28 cellular contexts compared by ENCODE assay signal in genomic region chr5:40776658-40776977, GRCh38. TPM values are rescaled to one million over a fixed set of nuclear protein-coding genes. Genes with fewer than 3 reads are reported as not detected.
DNase-seq lines count a peak whose midpoint lies in the region; ATAC-seq and TF ChIP-seq lines count a peak whose summit lies in the region.
"Had no signal": no experiment of that assay in that cellular context is flagged by ENCODE, and none has a peak within 500 bp of the region (broad histone marks: within the 10 kb centered on the region; RNA-seq: fewer than 3 reads in every experiment).

No MANE protein-coding gene starts in this region.

- ATAC-seq in stimulated activated effector memory CD8-positive, alpha-beta T cell treated with anti-CD3 and anti-CD28 coated beads, Interleukin-12 subunit alpha, Interleukin-12 subunit beta, amount 100 ng/mL, for 72 hours = peak; percentile 19
- no peak for ATAC-seq in HG03039 (IDR thresholded peaks at IDR 0.05; ENCODE audit: unreplicated experiment)
- ATAC-seq: activated CD8-positive, alpha-beta memory T cell treated with anti-CD3 and anti-CD28 coated beads, Interleukin-2, amount 10 ng/mL, durations not matched to agents 7 days and 5 days; GM23338 had no signal

- no peaks in the 10 kb centered on the region for H3K9me3 Mint-ChIP-seq in activated T-cell treated with anti-CD3 and anti-CD28 coated beads, Interleukin-2, amount 50 U/mL, for 24 hours
- H3K9me3 Mint-ChIP-seq in stimulated activated effector memory CD8-positive, alpha-beta T cell treated with anti-CD3 and anti-CD28 coated beads, Interleukin-12 subunit alpha, Interleukin-12 subunit beta, amount 100 ng/mL, for 72 hours = no peaks in the 10 kb centered on the region
- H3K9me3 Mint-ChIP-seq in chondrocyte (ENCODE audit: low read depth) = no peaks in the 10 kb centered on the region
- H3K9me3 Mint-ChIP-seq: endodermal cell, GM23338, IgD-negative memory B cell, nephron had no signal

- TF ChIP-seq CTCF in breast epithelium (IDR thresholded peaks at IDR 0.05) = no peak
- no peak for TF ChIP-seq CTCF in chondrocyte (IDR thresholded peaks at IDR 0.05)

- no peaks in the 10 kb centered on the region for H3K27me3 ChIP-seq in breast epithelium
- H3K27me3 ChIP-seq: BLaER1 treated with 17β-estradiol and CSF1 and Interleukin-3, amounts not matched to agents 10 nM and 100 nM; brain microvascular endothelial cell; MG63; sigmoid colon had no signal

- no peaks in the 10 kb centered on the region for H3K27me3 Mint-ChIP-seq in activated T-cell treated with anti-CD3 and anti-CD28 coated beads, Interleukin-2, amount 50 U/mL, for 24 hours
- no peaks in the 10 kb centered on the region for H3K27me3 Mint-ChIP-seq in chondrocyte (ENCODE audit: low read depth)
- H3K27me3 Mint-ChIP-seq: activated CD8-positive, alpha-beta memory T cell treated with anti-CD3 and anti-CD28 coated beads, Interleukin-2, amount 10 ng/mL, durations not matched to agents 7 days and 5 days; IgD-negative memory B cell had no signal

- no peak for TF ChIP-seq POLR2A in breast epithelium (IDR thresholded peaks at IDR 0.05)

- intact Hi-C loops in breast epithelium (cut with DNase I; ENCODE audit: low total_unique reads) = no loop called here

- peak overlapping the region; percentile 13 to 72 for H3K27ac ChIP-seq in breast epithelium
- H3K27ac ChIP-seq: brain microvascular endothelial cell, parathyroid adenoma, sigmoid colon had no signal

- peak overlapping the region; percentile 81 for H3K27ac Mint-ChIP-seq in activated T-cell treated with anti-CD3 and anti-CD28 coated beads, Interleukin-2, amount 50 U/mL, for 24 hours
- peak overlapping the region; percentile 44 for H3K27ac Mint-ChIP-seq in stimulated activated effector memory CD8-positive, alpha-beta T cell treated with anti-CD3 and anti-CD28 coated beads, Interleukin-12 subunit alpha, Interleukin-12 subunit beta, amount 100 ng/mL, for 72 hours
- H3K27ac Mint-ChIP-seq in chondrocyte (ENCODE audit: unreplicated experiment) = no peak overlapping the region
- H3K27ac Mint-ChIP-seq: endodermal cell, GM23338, nephron had no signal

- H3K4me1 ChIP-seq in breast epithelium = peaks cover 0 to 7% of the 10 kb centered on the region in 2 donors
- H3K4me1 ChIP-seq: parathyroid adenoma had no signal

- no peak for DNase-seq in activated T-cell treated with anti-CD3 and anti-CD28 coated beads, Interleukin-2, amount 50 U/mL, for 24 hours
- no peak for DNase-seq in activated T-cell treated with anti-CD3 and anti-CD28 coated beads, Interleukin-2, amount 50 U/mL, for 1 hour
- DNase-seq in NCI-H226 (peak; percentile 51), breast epithelium (ENCODE audit: low spot score in 2 of 2) (no peak), chondrocyte (ENCODE audit: low spot score) (no peak), activated gamma-delta T cell (lab: John Stamatoyannopoulos, UW) (no peak)
- no peak for DNase-seq in stimulated activated effector memory CD8-positive, alpha-beta T cell treated with anti-CD3 and anti-CD28 coated beads, Interleukin-12 subunit alpha, Interleukin-12 subunit beta, amount 100 ng/mL, for 72 hours (ENCODE audit: low spot score in 2 of 2)
- DNase-seq: ACHN; activated CD4-positive, alpha-beta T cell treated with anti-CD3 and anti-CD28 coated beads for 1 hour; activated CD8-positive, alpha-beta memory T cell treated with anti-CD3 and anti-CD28 coated beads, Interleukin-2, amount 10 ng/mL, durations not matched to agents 7 days and 5 days; activated effector memory CD4-positive, alpha-beta T cell treated with anti-CD3 and anti-CD28 coated beads, Interleukin-2, amount 50 U/mL, for 16 hours; brain microvascular endothelial cell; cortex of kidney; endodermal cell; mesenchymal stem cell; MG63; NCI-H1436; NCI-H2171; NCI-H526 treated with DMSO at 0.1 percent for 48 hours; sigmoid colon; stimulated activated CD8-positive, alpha-beta memory T cell treated with anti-CD3 and anti-CD28 coated beads, Interleukin-4, amount 100 ng/mL, for 48 hours; T1000 had no signal

- peaks cover 40% of the 10 kb centered on the region for H3K4me1 Mint-ChIP-seq in activated T-cell treated with anti-CD3 and anti-CD28 coated beads, Interleukin-2, amount 50 U/mL, for 24 hours (ENCODE audit: low read depth)
- H3K4me1 Mint-ChIP-seq in stimulated activated effector memory CD8-positive, alpha-beta T cell treated with anti-CD3 and anti-CD28 coated beads, Interleukin-12 subunit alpha, Interleukin-12 subunit beta, amount 100 ng/mL, for 72 hours = peaks cover 26% of the 10 kb centered on the region
- H3K4me1 Mint-ChIP-seq in chondrocyte (ENCODE audit: low read depth) = peaks cover 25% of the 10 kb centered on the region
- H3K4me1 Mint-ChIP-seq: GM23338, nephron had no signal

- H3K36me3 Mint-ChIP-seq in activated T-cell treated with anti-CD3 and anti-CD28 coated beads, Interleukin-2, amount 50 U/mL, for 24 hours (ENCODE audit: low read depth) = peaks cover 68% of the 10 kb centered on the region
- H3K36me3 Mint-ChIP-seq in stimulated activated effector memory CD8-positive, alpha-beta T cell treated with anti-CD3 and anti-CD28 coated beads, Interleukin-12 subunit alpha, Interleukin-12 subunit beta, amount 100 ng/mL, for 72 hours = peaks cover 74% of the 10 kb centered on the region
- H3K36me3 Mint-ChIP-seq in chondrocyte (ENCODE audit: low read depth) = peaks cover 9% of the 10 kb centered on the region
- H3K36me3 Mint-ChIP-seq: IgD-negative memory B cell had no signal

- H3K36me3 ChIP-seq in breast epithelium = no peaks in the 10 kb centered on the region

- no peak overlapping the region for H3K4me3 ChIP-seq in breast epithelium
- H3K4me3 ChIP-seq: BLaER1 treated with 17β-estradiol and CSF1 and Interleukin-3, amounts not matched to agents 10 nM and 100 nM; GM23338; MG63; sigmoid colon had no signal

- no peaks in the 10 kb centered on the region for H3K9me3 ChIP-seq in breast epithelium
- H3K9me3 ChIP-seq: BLaER1 treated with 17β-estradiol and CSF1 and Interleukin-3, amounts not matched to agents 10 nM and 100 nM; MG63; sigmoid colon had no signal

- H3K4me3 Mint-ChIP-seq in activated T-cell treated with anti-CD3 and anti-CD28 coated beads, Interleukin-2, amount 50 U/mL, for 24 hours = no peak overlapping the region
- H3K4me3 Mint-ChIP-seq in stimulated activated effector memory CD8-positive, alpha-beta T cell treated with anti-CD3 and anti-CD28 coated beads, Interleukin-12 subunit alpha, Interleukin-12 subunit beta, amount 100 ng/mL, for 72 hours = no peak overlapping the region
- no peak overlapping the region for H3K4me3 Mint-ChIP-seq in chondrocyte (ENCODE audit: unreplicated experiment)
- H3K4me3 Mint-ChIP-seq: activated CD8-positive, alpha-beta memory T cell treated with anti-CD3 and anti-CD28 coated beads, Interleukin-2, amount 10 ng/mL, durations not matched to agents 7 days and 5 days; endodermal cell; GM23338; IgD-negative memory B cell; nephron had no signal

RNA-seq across cellular contexts. Expression of gene TTC33, which starts 20.9 kb away (rescaled TPM):
- total RNA-seq in breast epithelium (10 to 100 TPM; 17.6 to 28.1 (median 18.4) TPM), chondrocyte (14.3 to 17.3 TPM (median 15.0 TPM) in 3 replicates)

RNA-seq across cellular contexts. Expression of gene PRKAA1, which starts 21.6 kb away (rescaled TPM):
- 100 to 1,000 TPM; 100 to 134 (median 112) TPM for total RNA-seq in breast epithelium
- total RNA-seq in chondrocyte = 67.8 to 71.3 TPM (median 70.8 TPM) in 3 replicates

RNA-seq across cellular contexts. Expression of gene RPL37, which starts 58.4 kb away (rescaled TPM):
- 100 to 1,000 TPM; 165 to 341 (median 206) TPM for total RNA-seq in breast epithelium
- 714 to 807 TPM (median 721 TPM) in 3 replicates for total RNA-seq in chondrocyte
